Comparison of ENCODE assay signal across 1 cellular context in the genomic region with DNA sequence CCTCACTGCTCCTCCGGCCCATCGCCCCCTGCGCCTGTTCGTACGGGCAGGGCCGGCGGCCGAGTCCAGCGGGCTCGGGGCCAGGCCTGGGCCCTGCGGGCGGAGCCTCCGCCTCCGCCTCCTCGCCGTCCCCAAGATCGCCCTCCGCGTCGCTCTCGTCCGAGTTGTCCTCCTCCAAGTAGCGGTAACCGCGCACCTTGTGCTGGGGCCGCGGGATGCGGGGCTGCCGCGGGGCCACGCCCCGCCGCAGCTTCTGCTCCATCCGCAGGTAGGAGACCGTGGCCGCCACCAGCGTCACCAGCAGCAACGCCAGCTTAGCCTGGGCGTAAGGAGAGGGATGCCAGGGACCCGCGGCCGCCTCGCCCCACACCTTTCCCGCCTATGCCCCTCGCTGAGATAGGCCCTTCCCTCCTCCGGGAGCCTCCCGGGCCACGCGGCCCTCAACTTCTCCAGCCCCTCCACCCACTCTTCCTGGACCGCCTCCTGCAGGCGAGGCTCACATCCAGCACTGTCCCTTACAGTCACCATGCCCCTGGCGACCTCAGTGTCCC.
TF ChIP-seq lines count a peak whose summit lies in the region.

No MANE protein-coding gene starts in this region.

TF ChIP-seq in H1, 55 proteins besides CTCF, POLR2A, EP300 and RAD21:
- TF ChIP-seq MAX (IDR thresholded peaks at IDR 0.05) (peak; percentile 70), E2F6 (IDR thresholded peaks at IDR 0.05) (peak; percentile 71), TAF1 (IDR thresholded peaks at IDR 0.05; ENCODE audit: low read depth, low read length) (0 out of 2 replicates have a peak, but pooled peaks have one; percentile 15), KDM4A (IDR thresholded peaks at IDR 0.05; ENCODE audit: low read depth, low read length, severe bottlenecking) (peak; percentile 24), SUZ12 (IDR thresholded peaks at IDR 0.05; ENCODE audit: low read length) (peak; percentile 32; the same call in 1 of the 2 replicates)
TF ChIP-seq in H1: peak in this region for 5; not testable (repeated sequence) for 50.
